In the genomic region with DNA sequence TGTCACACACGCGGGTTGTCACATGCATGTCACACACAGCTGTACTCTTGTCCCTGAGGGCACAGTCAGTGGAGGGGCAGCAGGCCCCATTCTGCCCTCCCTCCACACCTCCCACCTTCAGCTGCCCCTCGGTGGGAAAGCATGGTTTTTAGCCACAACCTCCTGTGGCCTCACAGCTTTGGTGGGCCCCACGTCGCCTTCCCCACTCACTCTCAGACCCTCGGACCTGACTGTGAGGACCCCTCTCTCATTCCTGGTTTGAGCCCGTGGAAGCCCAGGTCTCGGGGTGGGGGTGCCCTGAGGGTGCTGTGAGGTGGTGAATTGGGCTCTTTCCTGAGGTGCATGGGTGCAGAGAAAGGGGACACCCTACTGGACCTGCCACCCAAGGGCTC, we compare ENCODE assay signal across 24 cellular contexts. TPM values are rescaled to one million over a fixed set of nuclear protein-coding genes. Genes with fewer than 3 reads are reported as not detected.
"Had no signal": no experiment of that assay in that cellular context is flagged by ENCODE, and none has a peak within 500 bp of the region (broad histone marks: within the 10 kb centered on the region; RNA-seq: fewer than 3 reads in every experiment).

No MANE protein-coding gene starts in this region.

- H3K9me3 Mint-ChIP-seq: effector memory CD8-positive, alpha-beta T cell; natural killer cell; type B pancreatic cell had no signal

- H3K27ac ChIP-seq: coronary artery, esophagus squamous epithelium, left lung, prostate gland, right atrium auricular region, testis, tibial artery had no signal

- DNase-seq: effector memory CD8-positive, alpha-beta T cell; erythroblast; esophagus squamous epithelium; foreskin melanocyte; kidney; mesendoderm; natural killer cell; stimulated activated CD4-positive, alpha-beta T cell treated with anti-CD3 and anti-CD28 coated beads, Interleukin-12 subunit alpha, Interleukin-12 subunit beta, amount 100 ng/mL, for 4 hours; stimulated activated CD4-positive, alpha-beta T cell treated with anti-CD3 and anti-CD28 coated beads, Interleukin-1b, Interleukin-23, amount 100 ng/mL, for 48 hours; stimulated activated CD4-positive, alpha-beta T cell treated with anti-CD3 and anti-CD28 coated beads, Interleukin-4, amount 100 ng/mL, for 1 hour; stimulated activated CD8-positive, alpha-beta memory T cell treated with anti-CD3 and anti-CD28 coated beads, Interleukin-4, amount 100 ng/mL, for 48 hours; stimulated activated naive CD4-positive, alpha-beta T cell treated with Interleukin-2 at 50 U/mL for 16 hours; substantia nigra; testis had no signal

- H3K4me1 ChIP-seq: esophagus squamous epithelium, prostate gland, right atrium auricular region, testis, tibial artery had no signal

- H3K4me2 ChIP-seq: smooth muscle cell had no signal

- H3K27me3 ChIP-seq: right atrium auricular region, testis had no signal

- H3K36me3 Mint-ChIP-seq: natural killer cell, type B pancreatic cell had no signal

- H3K36me3 ChIP-seq: esophagus squamous epithelium, left lung, prostate gland, right atrium auricular region, tibial artery had no signal

- H3K4me3 Mint-ChIP-seq: effector memory CD8-positive, alpha-beta T cell; natural killer cell; type B pancreatic cell had no signal

- H3K9me3 ChIP-seq: esophagus squamous epithelium, left lung, prostate gland, right atrium auricular region, testis, tibial artery had no signal

- ATAC-seq: effector memory CD8-positive, alpha-beta T cell; left lung; natural killer cell; sciatic nerve had no signal

- H3K4me3 ChIP-seq: coronary artery, esophagus squamous epithelium, left lung, prostate gland, right atrium auricular region, smooth muscle cell, testis, tibial artery had no signal

- H3K27ac Mint-ChIP-seq: effector memory CD8-positive, alpha-beta T cell; natural killer cell; type B pancreatic cell had no signal

RNA-seq across cellular contexts. Expression of gene KCNG2, which starts 19.9 kb away (rescaled TPM):
- total RNA-seq: natural killer cell, osteoblast, right atrium auricular region, smooth muscle cell had no signal
- polyA plus RNA-seq: neural cell had no signal
